ENCODE assay signal across 9 cellular contexts in the genomic region with DNA sequence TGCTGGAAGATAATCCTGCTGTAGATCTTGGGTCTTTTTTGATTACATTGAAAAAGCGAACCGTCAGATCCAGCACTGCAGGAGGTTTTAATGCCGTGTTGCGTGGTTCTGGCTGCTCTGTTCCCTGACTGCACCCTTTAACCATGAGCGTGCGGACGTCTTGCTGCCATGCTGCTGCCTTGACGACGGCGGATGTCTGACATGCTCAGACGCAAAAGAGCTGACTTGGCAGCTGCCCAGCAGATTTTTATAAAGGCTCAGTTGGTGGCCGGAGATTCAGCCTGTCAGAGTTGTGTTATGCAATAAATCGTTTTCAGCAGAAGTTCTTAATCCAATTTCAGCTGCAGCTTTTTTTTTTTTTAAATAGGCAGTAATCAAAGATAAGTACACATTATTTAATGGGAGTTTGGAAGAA.
DNase-seq lines count a peak whose midpoint lies in the region; ATAC-seq, FAIRE-seq and TF ChIP-seq lines count a peak whose summit lies in the region.
"Had no signal": no experiment of that assay in that cellular context is flagged by ENCODE, and none has a peak within 500 bp of the region (broad histone marks: within the 10 kb centered on the region; RNA-seq: fewer than 3 reads in every experiment).

No MANE protein-coding gene starts in this region.

- no peak overlapping the region for H2AFZ ChIP-seq in GM12878 (ENCODE audit: control insufficient read depth, low read depth, low read length)

- BruUV-seq in GM12878 (replicated peaks; lab: Mats Ljungman, UMichigan) = no TSS peak

- TF ChIP-seq CTCF in GM12878 (IDR thresholded peaks at IDR 0.05 in 2 of 3, conservative IDR thresholded peaks at IDR 0.05 in 1 of 3; ENCODE audit: control insufficient read depth in 2 of 3, extremely low read depth in 1 of 3, insufficient read depth in 1 of 3, low read depth in 3 of 3, low read length in 3 of 3) = no peak

- intact Hi-C loops in GM12878 (cut with micrococcal nuclease; ENCODE audit: unreplicated experiment) = no loop called here

- no peak for TF ChIP-seq RAD21 in GM12878 (IDR thresholded peaks at IDR 0.05; ENCODE audit: insufficient read depth, low read depth, low read length)

- CTCF ChIA-PET in GM12878 (lab: Yijun Ruan, JAX) = no interaction called here

- RAD21 ChIA-PET in GM12878 (lab: Charles Lee; ENCODE audit: unreplicated experiment) = no interaction called here

- H3K4me1 ChIP-seq in GM12878 (ENCODE audit: control insufficient read depth, insufficient read depth, low read length) = peaks cover 56% of the 10 kb centered on the region

- peak overlapping the region; percentile 54; the same call in 1 of the 2 replicates for H3K4me2 ChIP-seq in GM12878 (ENCODE audit: control insufficient read depth, insufficient read depth)

- no peak for FAIRE-seq in GM12878 (lab: Jason Lieb, UNC)

- H3K36me3 ChIP-seq in GM12878 (ENCODE audit: control insufficient read depth in 2 of 2, insufficient read depth in 2 of 2, low read length in 1 of 2) = peaks cover 0 to 3% of the 10 kb centered on the region in 2 experiments; a peak in 1 of 4 replicates

- DNase-seq in COLO668 (lab: John Stamatoyannopoulos, UW; ENCODE audit: unreplicated experiment) (peak; percentile 70), MV-4-11 (lab: John Stamatoyannopoulos, UW) (peak; percentile 93), GM12878 (ENCODE audit: low read depth, low spot score) (no peak), hippocampal formation (lab: John Stamatoyannopoulos, UW) (peak; percentile 58 to 73), skeletal muscle cell (ENCODE audit: low read depth) (peak; percentile 79), cortex of kidney (lab: John Stamatoyannopoulos, UW) (no peak)

- H3K79me2 ChIP-seq in GM12878 (ENCODE audit: control insufficient read depth, insufficient read depth, low read length) = peaks cover 99% of the 10 kb centered on the region

- H3K9me3 ChIP-seq in GM12878 (replicated peaks; ENCODE audit: control insufficient read depth, insufficient read depth, low read length) = no peaks in the 10 kb centered on the region

- SMC1A ChIA-PET in GM12878 (lab: Charles Lee; ENCODE audit: uncharacterized antibody, unreplicated experiment) = interaction anchor here (0.6 kb wide), 2 partner anchors 13 to 38 kb away, joined by 3 read pairs; no protein-coding TSS in a partner anchor

- H4K20me1 ChIP-seq in GM12878 (ENCODE audit: control insufficient read depth, insufficient read depth) = no peaks in the 10 kb centered on the region

- no peak for TF ChIP-seq EP300 in GM12878 (IDR thresholded peaks at IDR 0.05; ENCODE audit: borderline replicate concordance in 1 of 2, control insufficient read depth in 1 of 2, low read depth in 2 of 2, low read length in 2 of 2)

- H3K27ac ChIP-seq in GM12878 (ENCODE audit: control insufficient read depth, insufficient read depth) = peak overlapping the region; percentile 87; the same call in 1 of the 2 replicates

- 93% methylated on average over 13 of the region's 13 CpGs for whole genome bisulfite sequencing in GM12878 (ENCODE audit: insufficient coverage, insufficient replicate concordance, low lambda C conversion rate, missing lambda C conversion rate)

- H3K9ac ChIP-seq in GM12878 (ENCODE audit: control insufficient read depth, insufficient read depth, low read length) = peak overlapping the region; percentile 30; the same call in 1 of the 2 replicates

- no peaks in the 10 kb centered on the region for H3K27me3 ChIP-seq in GM12878 (replicated peaks in 1 of 2; ENCODE audit: control insufficient read depth in 2 of 2, insufficient read depth in 2 of 2, low read length in 1 of 2)

- in situ Hi-C loops in GM12878 (cut with MboI) = no loop called here

- ATAC-seq in SK-N-SH treated with all-trans-retinoic acid at 6 μM for 48 hours = peak; percentile 89
- no peak for ATAC-seq in GM12878
- ATAC-seq in HG03108 (IDR thresholded peaks at IDR 0.05; ENCODE audit: unreplicated experiment) = no peak
- ATAC-seq: HCT116 had no signal

- POLR2A ChIA-PET in GM12878 (lab: Charles Lee) = interaction anchor here (0.9 kb wide), 1 partner anchor 22 kb away, joined by 3 read pairs; no protein-coding TSS in a partner anchor

- TF ChIP-seq POLR2A in GM12878 (IDR thresholded peaks at IDR 0.05; ENCODE audit: low read depth, low read length) = no peak

- H3K4me3 ChIP-seq in GM12878 (peak overlapping the region; percentile 14; the same call in 1 of the 2 replicates), skeletal muscle cell (ENCODE audit: low read depth, low read length) (no peak overlapping the region)

TF ChIP-seq in SK-N-SH treated with all-trans-retinoic acid at 6 μM for 48 hours, 23 proteins besides CTCF, POLR2A, EP300 and RAD21:
- TF ChIP-seq, protein P1, sequence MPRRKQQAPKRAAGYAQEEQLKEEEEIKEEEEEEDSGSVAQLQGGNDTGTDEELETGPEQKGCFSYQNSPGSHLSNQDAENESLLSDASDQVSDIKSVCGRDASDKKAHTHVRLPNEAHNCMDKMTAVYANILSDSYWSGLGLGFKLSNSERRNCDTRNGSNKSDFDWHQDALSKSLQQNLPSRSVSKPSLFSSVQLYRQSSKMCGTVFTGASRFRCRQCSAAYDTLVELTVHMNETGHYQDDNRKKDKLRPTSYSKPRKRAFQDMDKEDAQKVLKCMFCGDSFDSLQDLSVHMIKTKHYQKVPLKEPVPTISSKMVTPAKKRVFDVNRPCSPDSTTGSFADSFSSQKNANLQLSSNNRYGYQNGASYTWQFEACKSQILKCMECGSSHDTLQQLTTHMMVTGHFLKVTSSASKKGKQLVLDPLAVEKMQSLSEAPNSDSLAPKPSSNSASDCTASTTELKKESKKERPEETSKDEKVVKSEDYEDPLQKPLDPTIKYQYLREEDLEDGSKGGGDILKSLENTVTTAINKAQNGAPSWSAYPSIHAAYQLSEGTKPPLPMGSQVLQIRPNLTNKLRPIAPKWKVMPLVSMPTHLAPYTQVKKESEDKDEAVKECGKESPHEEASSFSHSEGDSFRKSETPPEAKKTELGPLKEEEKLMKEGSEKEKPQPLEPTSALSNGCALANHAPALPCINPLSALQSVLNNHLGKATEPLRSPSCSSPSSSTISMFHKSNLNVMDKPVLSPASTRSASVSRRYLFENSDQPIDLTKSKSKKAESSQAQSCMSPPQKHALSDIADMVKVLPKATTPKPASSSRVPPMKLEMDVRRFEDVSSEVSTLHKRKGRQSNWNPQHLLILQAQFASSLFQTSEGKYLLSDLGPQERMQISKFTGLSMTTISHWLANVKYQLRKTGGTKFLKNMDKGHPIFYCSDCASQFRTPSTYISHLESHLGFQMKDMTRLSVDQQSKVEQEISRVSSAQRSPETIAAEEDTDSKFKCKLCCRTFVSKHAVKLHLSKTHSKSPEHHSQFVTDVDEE (CRISPR knock-in tag; IDR thresholded peaks at IDR 0.05) = 0 out of 2 replicates have a peak, but pooled peaks have one; percentile 33
- TF ChIP-seq RARB (CRISPR knock-in tag; IDR thresholded peaks at IDR 0.05) = no peak
- peak; percentile 58 for TF ChIP-seq ISL1 (CRISPR knock-in tag; IDR thresholded peaks at IDR 0.05)
TF ChIP-seq in SK-N-SH treated with all-trans-retinoic acid at 6 μM for 48 hours: peak in this region for 2.

TF ChIP-seq in GM12878, 131 proteins besides CTCF, POLR2A, EP300 and RAD21:
- no peak for TF ChIP-seq ZNF217 (IDR thresholded peaks at IDR 0.05)
- peak; percentile 60; the same call in 1 of the 2 replicates for TF ChIP-seq YY1 (IDR thresholded peaks at IDR 0.05; ENCODE audit: low read depth, low read length)
- no peak for TF ChIP-seq NR2C1 (IDR thresholded peaks at IDR 0.05)

Comparison
In these comparisons a context has a peak if more than half of its experiments do, and no peak if none do; other contexts are left out.
1. DNase-seq: peak in COLO668 (single experiment), MV-4-11 (single experiment), hippocampal formation (2 of 2) and skeletal muscle cell (single experiment); none in GM12878 (single experiment) and cortex of kidney (single experiment).